8 cellular contexts compared by ENCODE assay signal in the genomic region with DNA sequence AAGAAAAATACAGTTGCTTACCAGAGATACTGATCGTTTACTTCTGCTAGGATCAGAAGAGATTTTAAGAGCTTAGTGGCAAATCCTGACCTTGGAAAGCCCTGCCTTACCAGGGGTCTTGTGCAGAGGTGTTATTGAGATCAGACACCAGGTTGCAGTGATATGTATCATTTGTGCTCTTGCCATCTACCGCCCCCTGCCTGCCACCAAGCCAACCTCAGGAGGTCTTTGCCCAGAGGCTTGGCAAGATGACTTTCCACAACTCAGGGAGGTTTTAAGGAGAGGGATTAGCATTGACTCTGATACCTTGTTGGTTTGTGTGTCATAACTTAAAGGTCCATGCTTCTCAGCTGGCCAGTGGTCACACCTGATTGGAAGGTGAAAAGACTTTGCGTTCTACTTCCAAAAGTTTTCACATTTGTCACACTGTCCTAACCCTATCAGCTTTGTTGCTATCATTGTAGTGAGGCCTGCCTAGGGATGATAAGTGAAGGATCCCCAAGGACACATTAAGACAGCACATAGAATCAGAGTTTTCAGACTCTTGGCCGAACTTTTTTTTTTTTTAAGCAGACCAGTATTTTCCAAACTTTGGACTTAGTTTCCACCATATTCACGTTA. TPM values are rescaled to one million over a fixed set of nuclear protein-coding genes. Genes with fewer than 3 reads are reported as not detected.
DNase-seq lines count a peak whose midpoint lies in the region; ATAC-seq and TF ChIP-seq lines count a peak whose summit lies in the region.

No MANE protein-coding gene starts in this region.

- H3K9ac ChIP-seq in MM.1S (ENCODE audit: low read length): no peak overlapping the region

- H3K4me2 ChIP-seq in MM.1S (ENCODE audit: low read depth, low read length): no peak overlapping the region

- no peaks in the 10 kb centered on the region for H3K27me3 Mint-ChIP-seq in mesothelial cell of epicardium (ENCODE audit: low read depth)
- no peaks in the 10 kb centered on the region for H3K27me3 Mint-ChIP-seq in stimulated activated naive CD8-positive, alpha-beta T cell treated with anti-CD3 and anti-CD28 coated beads, Interleukin-15, amount 100 ng/mL, for 72 hours

- no peak overlapping the region for H3K4me3 Mint-ChIP-seq in mesothelial cell of epicardium
- H3K4me3 Mint-ChIP-seq in stimulated activated naive CD8-positive, alpha-beta T cell treated with anti-CD3 and anti-CD28 coated beads, Interleukin-15, amount 100 ng/mL, for 72 hours: no peak overlapping the region

- no peak overlapping the region for H3K27ac Mint-ChIP-seq in mesothelial cell of epicardium
- no peak overlapping the region for H3K27ac Mint-ChIP-seq in stimulated activated naive CD8-positive, alpha-beta T cell treated with anti-CD3 and anti-CD28 coated beads, Interleukin-15, amount 100 ng/mL, for 72 hours

- TF ChIP-seq CTCF in MM.1S (IDR thresholded peaks at IDR 0.05; ENCODE audit: low read length) (peak; percentile 84), coronary artery (IDR thresholded peaks at IDR 0.05) (peak; percentile 33), mesothelial cell of epicardium (IDR thresholded peaks at IDR 0.05; ENCODE audit: unreplicated experiment) (peak; percentile 24)

- H3F3A ChIP-seq in MM.1S (ENCODE audit: insufficient read depth, low read length): peaks cover 16% of the 10 kb centered on the region; the same call in 1 of the 2 replicates

- H4K20me1 ChIP-seq in MM.1S (ENCODE audit: insufficient read depth, low read length): no peaks in the 10 kb centered on the region

- H3K27ac ChIP-seq in MM.1S (ENCODE audit: low read length): peak overlapping the region; percentile 31; the same call in 1 of the 2 replicates
- no peak overlapping the region for H3K27ac ChIP-seq in coronary artery

- peaks cover 1% of the 10 kb centered on the region for H3K4me1 Mint-ChIP-seq in mesothelial cell of epicardium
- H3K4me1 Mint-ChIP-seq in stimulated activated naive CD8-positive, alpha-beta T cell treated with anti-CD3 and anti-CD28 coated beads, Interleukin-15, amount 100 ng/mL, for 72 hours: peaks cover 2% of the 10 kb centered on the region

- no peaks in the 10 kb centered on the region for H3K36me3 Mint-ChIP-seq in mesothelial cell of epicardium

- peaks cover 40% of the 10 kb centered on the region for H3K4me1 ChIP-seq in MM.1S (ENCODE audit: low read length)

- H3K79me2 ChIP-seq in MM.1S (ENCODE audit: low read length): peaks cover 66% of the 10 kb centered on the region

- no peaks in the 10 kb centered on the region for H3K27me3 ChIP-seq in MM.1S (replicated peaks; ENCODE audit: insufficient read depth, low read length)

- no peaks in the 10 kb centered on the region for H3K9me3 ChIP-seq in MM.1S (replicated peaks; ENCODE audit: insufficient read depth, low read length)

- peak; percentile 73 for ATAC-seq in GM21529 (IDR thresholded peaks at IDR 0.05; ENCODE audit: unreplicated experiment)
- peak; percentile 95 for ATAC-seq in stimulated activated naive CD8-positive, alpha-beta T cell treated with anti-CD3 and anti-CD28 coated beads, Interleukin-15, amount 100 ng/mL, for 72 hours

- H3K4me3 ChIP-seq in MM.1S (ENCODE audit: low read length) (no peak overlapping the region), coronary artery (no peak overlapping the region)

- H3K36me3 ChIP-seq in MM.1S (replicated peaks; ENCODE audit: insufficient read depth, low read length): no peaks in the 10 kb centered on the region

- no peak overlapping the region for H2AFZ ChIP-seq in MM.1S (ENCODE audit: low read length)

- no peaks in the 10 kb centered on the region for H3K9me3 Mint-ChIP-seq in mesothelial cell of epicardium
- H3K9me3 Mint-ChIP-seq in stimulated activated naive CD8-positive, alpha-beta T cell treated with anti-CD3 and anti-CD28 coated beads, Interleukin-15, amount 100 ng/mL, for 72 hours: no peaks in the 10 kb centered on the region

- H3K9me2 ChIP-seq in MM.1S (replicated peaks; ENCODE audit: insufficient read depth, low read length): no peaks in the 10 kb centered on the region

- DNase-seq in DMS153 (lab: John Stamatoyannopoulos, UW) (peak; percentile 27), MM.1S (peak; percentile 57), coronary artery (ENCODE audit: low spot score) (no peak), mesothelial cell of epicardium (ENCODE audit: low spot score in 2 of 2, unreplicated experiment in 2 of 2) (no peak), NCI-H1436 (lab: John Stamatoyannopoulos, UW) (no peak)
- peak; percentile 50 for DNase-seq in activated CD4-positive, alpha-beta T cell treated with anti-CD3 and anti-CD28 coated beads for 1 hour
- DNase-seq in stimulated activated naive CD8-positive, alpha-beta T cell treated with anti-CD3 and anti-CD28 coated beads, Interleukin-15, amount 100 ng/mL, for 72 hours: peak; percentile 37 to 57

RNA-seq across cellular contexts. Expression of a gene that starts 46.2 kb away (rescaled TPM):
- total RNA-seq in mesothelial cell of epicardium: 38.2 to 42.9 TPM (median 41.1 TPM) in 3 replicates

Comparison
In these comparisons a context has a peak if more than half of its experiments do, and no peak if none do; other contexts are left out.
1. DNase-seq: peak in DMS153 (single experiment), MM.1S (single experiment), activated CD4-positive, alpha-beta T cell treated with anti-CD3 and anti-CD28 coated beads for 1 hour (single experiment) and stimulated activated naive CD8-positive, alpha-beta T cell treated with anti-CD3 and anti-CD28 coated beads, Interleukin-15, amount 100 ng/mL, for 72 hours (2 of 2); none in coronary artery (single experiment), mesothelial cell of epicardium (0 of 2) and NCI-H1436 (single experiment).
2. CTCF ChIP-seq: peak in every context shown above with its lines; median percentile 84 in MM.1S; 33 in coronary artery; 24 in mesothelial cell of epicardium.